8 cellular contexts compared by ENCODE assay signal in the genomic region with DNA sequence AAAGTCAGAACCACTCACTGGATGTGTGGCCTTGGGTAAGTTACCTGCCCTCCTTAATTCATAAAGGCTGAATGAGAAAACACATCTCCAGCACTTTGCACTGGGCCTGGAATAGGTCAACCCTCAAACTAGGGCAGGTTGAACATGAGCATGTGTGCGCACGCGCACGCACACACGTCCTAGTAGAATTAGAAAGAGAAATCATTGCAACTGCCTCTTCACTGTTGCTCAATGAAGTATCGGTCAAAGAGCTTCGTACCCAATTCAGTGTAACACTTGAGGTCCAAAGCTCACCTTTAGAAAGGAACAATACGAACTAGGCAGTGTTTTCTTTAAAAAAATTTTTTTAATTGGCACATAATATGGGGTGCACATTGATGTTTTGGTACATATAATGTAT.
"Had no signal": no experiment of that assay in that cellular context is flagged by ENCODE, and none has a peak within 500 bp of the region (broad histone marks: within the 10 kb centered on the region; RNA-seq: fewer than 3 reads in every experiment).

No MANE protein-coding gene starts in this region.

- H3K4me3 ChIP-seq: GM23338, K562 had no signal

- H2AFZ ChIP-seq: GM23338 had no signal

- DNase-seq: H9, HCEC 1CT, IMR-90 had no signal

- FAIRE-seq: H1, H54, HTR-8/SVneo, K562 had no signal

- H3K4me2 ChIP-seq: GM23338 had no signal

- ATAC-seq: GM23338, K562 had no signal
